Comparison of ENCODE assay signal across 9 cellular contexts in genomic region chr2:68767031-68767961, GRCh38. TPM values are rescaled to one million over a fixed set of nuclear protein-coding genes. Genes with fewer than 3 reads are reported as not detected.
DNase-seq lines count a peak whose midpoint lies in the region; ATAC-seq and TF ChIP-seq lines count a peak whose summit lies in the region.
"Had no signal": no experiment of that assay in that cellular context is flagged by ENCODE, and none has a peak within 500 bp of the region (broad histone marks: within the 10 kb centered on the region; RNA-seq: fewer than 3 reads in every experiment).

No MANE protein-coding gene starts in this region.

- H3K9me3 Mint-ChIP-seq in natural killer cell, result peaks cover 0 to 3% of the 10 kb centered on the region in 2 donors

- H3K36me3 Mint-ChIP-seq in natural killer cell, result no peaks in the 10 kb centered on the region

- H3K4me3 Mint-ChIP-seq in natural killer cell, result peak overlapping the region; percentile 81

- H3K4me1 Mint-ChIP-seq in natural killer cell, result peaks cover 95 to 98% of the 10 kb centered on the region in 2 donors

- peak overlapping the region in 1 of 2 donors; percentile 93 for H3K27ac Mint-ChIP-seq in natural killer cell

- intact Hi-C loops in natural killer cell (cut with micrococcal nuclease), result loop anchor here (1.0 to 5.0 kb wide), 4 partner anchors 8 to 400 kb away; partner anchors contain the start of gene PLEK
- intact Hi-C loops in Right ventricle myocardium superior (cut with DNase I), result no loop called here

- no peak for TF ChIP-seq CTCF in natural killer cell (IDR thresholded peaks at IDR 0.05)

- ATAC-seq in HG03025 (IDR thresholded peaks at IDR 0.05; ENCODE audit: low FRiP score, unreplicated experiment) (peak; percentile 47), natural killer cell (peak; percentile 24 to 45 (median 41)), Right ventricle myocardium superior (ENCODE audit: poor library complexity) (no peak)

- peak; percentile 61 to 62 for DNase-seq in activated T-cell treated with anti-CD3 and anti-CD28 coated beads, Interleukin-2, amount 50 U/mL, for 48 hours
- DNase-seq in natural killer cell (no peak), OCI-M1 (lab: John Stamatoyannopoulos, UW) (no peak), T1000 (lab: John Stamatoyannopoulos, UW) (no peak), NCI-H1436 treated with DMSO at 0.1 percent for 48 hours (lab: John Stamatoyannopoulos, UW) (no peak), Right ventricle myocardium superior (no peak)

- H3K27me3 Mint-ChIP-seq in natural killer cell (ENCODE audit: low read depth in 2 of 2), result peaks cover 0 to 4% of the 10 kb centered on the region in 2 donors

- TF ChIP-seq POLR2A in GM15510 (IDR thresholded peaks at IDR 0.05; ENCODE audit: borderline replicate concordance, extremely low read depth, insufficient read length), result peak; percentile 21

RNA-seq across cellular contexts. Expression of gene ARHGAP25, which starts 32.7 kb away (rescaled TPM):
- total RNA-seq in natural killer cell, result 100 to 1,000 TPM; 122 to 180 (median 155) TPM
- total RNA-seq in Right ventricle myocardium superior, result 7.3 TPM
- total RNA-seq: epithelial cell of proximal tubule had no signal

Comparison
In these comparisons a context has a peak if more than half of its experiments do, and no peak if none do; other contexts are left out.
1. DNase-seq: peak in activated T-cell treated with anti-CD3 and anti-CD28 coated beads, Interleukin-2, amount 50 U/mL, for 48 hours (2 of 2); none in natural killer cell (single experiment), OCI-M1 (single experiment), T1000 (single experiment), NCI-H1436 treated with DMSO at 0.1 percent for 48 hours (single experiment) and Right ventricle myocardium superior (single experiment).
2. RNA of gene ARHGAP25, which starts 32.7 kb away (total RNA-seq): 122 to 180 TPM in natural killer cell; 7.3 TPM in Right ventricle myocardium superior (single experiment); every median in the first group is over 10 times any median in the second.